Comparison of ENCODE assay signal across 1 cellular context in genomic region chr18:35386600-35387366, GRCh38.
TF ChIP-seq lines count a peak whose summit lies in the region.

No MANE protein-coding gene starts in this region.

TF ChIP-seq in H1, 55 proteins besides CTCF, POLR2A, EP300 and RAD21:
- TF ChIP-seq, protein P1, sequence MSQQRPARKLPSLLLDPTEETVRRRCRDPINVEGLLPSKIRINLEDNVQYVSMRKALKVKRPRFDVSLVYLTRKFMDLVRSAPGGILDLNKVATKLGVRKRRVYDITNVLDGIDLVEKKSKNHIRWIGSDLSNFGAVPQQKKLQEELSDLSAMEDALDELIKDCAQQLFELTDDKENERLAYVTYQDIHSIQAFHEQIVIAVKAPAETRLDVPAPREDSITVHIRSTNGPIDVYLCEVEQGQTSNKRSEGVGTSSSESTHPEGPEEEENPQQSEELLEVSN (IDR thresholded peaks at IDR 0.05): no peak
- TF ChIP-seq ASH2L (IDR thresholded peaks at IDR 0.05; ENCODE audit: low read length) (peak; percentile 49), HDAC2 (IDR thresholded peaks at IDR 0.05; ENCODE audit: borderline replicate concordance in 1 of 2, low read depth in 2 of 2, low read length in 2 of 2) (no peak), CBX5 (IDR thresholded peaks at IDR 0.05; ENCODE audit: low read depth, low read length) (no peak), SIRT6 (IDR thresholded peaks at IDR 0.05; ENCODE audit: low read length) (no peak), USF2 (IDR thresholded peaks at IDR 0.05; ENCODE audit: low read length) (no peak), JUND (IDR thresholded peaks at IDR 0.05; ENCODE audit: low read length) (0 out of 2 replicates have a peak, but pooled peaks have one; percentile 24), CREB1 (IDR thresholded peaks at IDR 0.05) (0 out of 2 replicates have a peak, but pooled peaks have one; percentile 25), TEAD4 (IDR thresholded peaks at IDR 0.05; ENCODE audit: low read depth, low read length) (no peak)
TF ChIP-seq in H1: peak in this region for 3.
